ENCODE assay signal across 8 cellular contexts in genomic region chr19:46860125-46860845, GRCh38. TPM values are rescaled to one million over a fixed set of nuclear protein-coding genes. Genes with fewer than 3 reads are reported as not detected.
DNase-seq lines count a peak whose midpoint lies in the region; TF ChIP-seq lines count a peak whose summit lies in the region.

No MANE protein-coding gene starts in this region.

- peak overlapping the region; percentile 86 for H3K4me3 Mint-ChIP-seq in neural progenitor cell

- H3K4me1 Mint-ChIP-seq in neural progenitor cell, result peaks cover 16% of the 10 kb centered on the region

- peaks cover 40% of the 10 kb centered on the region for H3K79me2 ChIP-seq in MM.1S (ENCODE audit: low read length)
- H3K79me2 ChIP-seq in neural progenitor cell (ENCODE audit: low read depth), result peaks cover 63% of the 10 kb centered on the region

- H3K4me1 ChIP-seq in MM.1S (ENCODE audit: low read length), result peaks cover 18% of the 10 kb centered on the region
- peaks cover 26% of the 10 kb centered on the region for H3K4me1 ChIP-seq in neural progenitor cell

- H2AFZ ChIP-seq in MM.1S (ENCODE audit: low read length) (peak overlapping the region; percentile 96), neural progenitor cell (replicated peaks) (peak overlapping the region; percentile 89)

- TF ChIP-seq CTCF in MM.1S (IDR thresholded peaks at IDR 0.05; ENCODE audit: low read length), result no peak
- no peak for TF ChIP-seq CTCF in fibroblast of villous mesenchyme (IDR thresholded peaks at IDR 0.05; ENCODE audit: insufficient read depth, low read depth, low read length)
- no peak for TF ChIP-seq CTCF in neural progenitor cell (IDR thresholded peaks at IDR 0.05)

- H3K9me3 Mint-ChIP-seq in neural progenitor cell, result no peaks in the 10 kb centered on the region

- no peaks in the 10 kb centered on the region for H3K36me3 ChIP-seq in MM.1S (replicated peaks; ENCODE audit: insufficient read depth, low read length)
- no peaks in the 10 kb centered on the region for H3K36me3 ChIP-seq in neural progenitor cell

- H3K4me3 ChIP-seq in MM.1S (ENCODE audit: low read length), result peak overlapping the region; percentile 93
- peak overlapping the region; percentile 80 for H3K4me3 ChIP-seq in fibroblast of villous mesenchyme (ENCODE audit: low read depth, low read length)
- peak overlapping the region; percentile 95 for H3K4me3 ChIP-seq in neural progenitor cell

- no peaks in the 10 kb centered on the region for H3K27me3 ChIP-seq in MM.1S (replicated peaks; ENCODE audit: insufficient read depth, low read length)
- H3K27me3 ChIP-seq in neural progenitor cell, result peaks cover 4% of the 10 kb centered on the region

- H3K27ac ChIP-seq in MM.1S (ENCODE audit: low read length), result peak overlapping the region; percentile 95
- peak overlapping the region; percentile 99 for H3K27ac ChIP-seq in neural progenitor cell

- DNase-seq in ELR (ENCODE audit: low read depth) (peak; percentile 98), HCEC 1CT (peak; percentile 99), MM.1S (peak; percentile 97), SHP77 treated with DMSO at 0.1 percent for 48 hours (lab: John Stamatoyannopoulos, UW) (peak; percentile 94), activated gamma-delta T cell treated with Interleukin-2 at 50 U/mL for 16 hours (peak; percentile 92), fibroblast of villous mesenchyme (ENCODE audit: low read depth) (peak; percentile 99), neural progenitor cell (ENCODE audit: low spot score) (peak; percentile 98), stromal cell of bone marrow (ENCODE audit: low read depth) (peak; percentile 97)

- H3K9ac ChIP-seq in MM.1S (ENCODE audit: low read length), result peak overlapping the region; percentile 91
- H3K9ac ChIP-seq in neural progenitor cell, result peak overlapping the region; percentile 83

- H3K27ac Mint-ChIP-seq in neural progenitor cell, result peak overlapping the region; percentile 75

- H3K9me2 ChIP-seq in MM.1S (replicated peaks; ENCODE audit: insufficient read depth, low read length), result no peaks in the 10 kb centered on the region

- no peaks in the 10 kb centered on the region for H4K20me1 ChIP-seq in MM.1S (ENCODE audit: insufficient read depth, low read length)
- H4K20me1 ChIP-seq in neural progenitor cell (ENCODE audit: low read depth), result peaks cover 41% of the 10 kb centered on the region

- H3K36me3 Mint-ChIP-seq in neural progenitor cell, result no peaks in the 10 kb centered on the region

- H3F3A ChIP-seq in MM.1S (ENCODE audit: insufficient read depth, low read length) (peaks cover 6% of the 10 kb centered on the region; the same call in 1 of the 2 replicates), neural progenitor cell (ENCODE audit: low read depth) (peaks cover 49% of the 10 kb centered on the region)

- H3K9me3 ChIP-seq in MM.1S (replicated peaks; ENCODE audit: insufficient read depth, low read length), result no peaks in the 10 kb centered on the region
- H3K9me3 ChIP-seq in neural progenitor cell (ENCODE audit: low read depth), result no peaks in the 10 kb centered on the region

- H3K27me3 Mint-ChIP-seq in neural progenitor cell (ENCODE audit: insufficient read depth, low read depth), result peaks cover 5% of the 10 kb centered on the region

- H3K4me2 ChIP-seq in MM.1S (ENCODE audit: low read depth, low read length) (peak overlapping the region; percentile 88), neural progenitor cell (peak overlapping the region; percentile 99)

RNA-seq across cellular contexts. Expression of gene ARHGAP35, which starts 0.5 kb away (rescaled TPM):
- 31.5 and 36.7 TPM in 2 replicates for total RNA-seq in fibroblast of villous mesenchyme
- 38.4 and 43.3 TPM in 2 replicates for total RNA-seq in neural progenitor cell (ENCODE audit: low replicate concordance)

RNA-seq across cellular contexts. Expression of gene AP2S1, which starts 9.6 kb away (rescaled TPM):
- 113 and 166 TPM in 2 replicates for total RNA-seq in fibroblast of villous mesenchyme
- total RNA-seq in neural progenitor cell (ENCODE audit: low replicate concordance), result 104 and 120 TPM in 2 replicates

Comparison
In these comparisons a context has a peak if more than half of its experiments do, and no peak if none do; other contexts are left out.
1. Peak in every context shown above with its lines: DNase-seq, H3K4me3 ChIP-seq and H3K27ac ChIP-seq.